ENCODE assay signal across 3 cellular contexts in the genomic region with DNA sequence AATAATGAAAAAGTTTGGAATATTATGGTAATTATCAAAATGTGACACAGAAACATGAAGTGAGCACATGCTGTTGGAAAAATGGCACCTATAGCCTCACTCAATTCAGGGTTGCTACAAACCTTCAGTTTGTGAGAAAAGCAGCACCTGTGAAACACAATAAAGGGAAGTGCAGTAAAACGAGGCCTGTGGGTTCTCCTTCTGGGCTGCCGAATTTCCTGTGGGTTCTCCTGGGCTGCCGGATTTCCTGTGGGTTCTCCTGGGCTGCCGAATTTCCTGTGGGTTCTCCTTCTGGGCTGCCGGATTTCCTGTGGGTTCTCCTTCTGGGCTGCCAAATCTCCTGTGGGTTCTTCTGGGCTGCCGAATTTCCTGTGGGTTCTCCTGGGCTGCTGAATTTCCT. TPM values are rescaled to one million over a fixed set of nuclear protein-coding genes. Genes with fewer than 3 reads are reported as not detected.
"Had no signal": no experiment of that assay in that cellular context is flagged by ENCODE, and none has a peak within 500 bp of the region (broad histone marks: within the 10 kb centered on the region; RNA-seq: fewer than 3 reads in every experiment).

No MANE protein-coding gene starts in this region.

RNA-seq across cellular contexts. Expression of gene VIPR2, which starts 30.4 kb away (rescaled TPM):
- total RNA-seq: activated CD4-positive, alpha-beta T cell treated with anti-CD3 and anti-CD28 coated beads, Interleukin-2, amount 10 ng/mL, durations not matched to agents 7 days and 5 days; PC-9; SK-MEL-5 had no signal
